In the genomic region with DNA sequence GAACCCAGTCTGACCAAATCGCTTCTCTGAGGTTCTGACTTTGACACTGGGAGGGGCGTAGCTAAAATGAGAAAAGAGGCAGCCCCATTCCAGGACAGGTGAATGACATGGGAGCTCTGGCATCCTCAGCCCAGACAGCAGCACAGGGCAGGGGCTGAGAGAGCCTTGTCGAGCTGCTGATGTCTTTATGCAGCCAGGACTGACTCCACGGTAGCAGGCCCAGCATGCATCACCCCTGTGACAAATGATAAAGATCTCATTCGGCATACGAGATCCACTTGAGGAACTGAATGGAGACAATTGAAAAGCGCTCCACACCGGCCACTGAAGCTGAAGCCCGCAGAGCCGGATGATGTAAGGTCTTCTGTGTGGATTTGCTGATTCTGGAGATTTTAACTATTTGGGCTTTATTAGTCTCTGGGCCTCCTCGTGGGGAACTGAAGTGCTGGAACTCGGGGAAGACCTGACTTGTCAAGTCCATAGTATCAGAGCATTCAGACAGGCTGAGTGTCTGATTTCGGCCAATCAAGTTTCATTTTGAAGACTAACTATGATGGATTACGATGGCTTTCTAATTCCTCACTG, we compare ENCODE assay signal across 20 cellular contexts. TPM values are rescaled to one million over a fixed set of nuclear protein-coding genes. Genes with fewer than 3 reads are reported as not detected.
DNase-seq lines count a peak whose midpoint lies in the region; ATAC-seq and TF ChIP-seq lines count a peak whose summit lies in the region.
"Had no signal": no experiment of that assay in that cellular context is flagged by ENCODE, and none has a peak within 500 bp of the region (broad histone marks: within the 10 kb centered on the region; RNA-seq: fewer than 3 reads in every experiment).

No MANE protein-coding gene starts in this region.

- CTCF ChIA-PET in Caco-2 (lab: Charles Lee) (interaction anchor here (1.2 to 1.3 kb wide), 2 partner anchors 31 to 186 kb away, joined by 3 read pairs; no protein-coding TSS in a partner anchor), HCT116 (lab: Charles Lee) (no interaction called here), Panc1 (lab: Charles Lee) (no interaction called here), SK-N-SH (lab: Yijun Ruan, JAX) (no interaction called here)

- H3K36me3 Mint-ChIP-seq in Caco-2 (ENCODE audit: insufficient read depth, unreplicated experiment) (peaks cover 8% of the 10 kb centered on the region), progenitor cell of endocrine pancreas (ENCODE audit: insufficient read depth) (no peaks in the 10 kb centered on the region)
- H3K36me3 Mint-ChIP-seq: IgD-negative memory B cell had no signal

- TF ChIP-seq EP300 in SK-N-SH (IDR thresholded peaks at IDR 0.05; ENCODE audit: borderline replicate concordance in 1 of 2, low read depth in 1 of 2, low read length in 1 of 2), result no peak

- BruUV-seq in Caco-2 (replicated peaks; lab: Mats Ljungman, UMichigan) (no TSS peak), HCT116 (replicated peaks; lab: Mats Ljungman, UMichigan) (no TSS peak), Panc1 (replicated peaks; lab: Mats Ljungman, UMichigan) (no TSS peak)

- H3F3A ChIP-seq in SK-N-SH (replicated peaks; ENCODE audit: insufficient read depth), result peaks cover 12% of the 10 kb centered on the region

- peak overlapping the region; percentile 91 for H3K27ac Mint-ChIP-seq in Caco-2 (ENCODE audit: unreplicated experiment)
- peak overlapping the region; percentile 68 for H3K27ac Mint-ChIP-seq in progenitor cell of endocrine pancreas
- H3K27ac Mint-ChIP-seq: GM23338; T-helper 2 cell treated with Interferon-gamma antibody and Interleukin-4, amounts not matched to agents 5 μg/mL and 100 μg/mL, for 36 hours had no signal

- in situ Hi-C loops in Panc1 (cut with HindIII; ENCODE audit: low pct_unique_long_range_greater_than_20kb, low sequenced_read_pairs), result no loop called here

- intact Hi-C loops in Caco-2 (cut with micrococcal nuclease; ENCODE audit: unreplicated experiment) (loop anchor here (2.0 to 10.0 kb wide), 3 partner anchors 67 to 227 kb away; a partner anchor contains a TSS), HCT116 (cut with micrococcal nuclease) (no loop called here), Panc1 (cut with micrococcal nuclease; ENCODE audit: unreplicated experiment) (no loop called here)

- H3K4me1 ChIP-seq in Caco-2 (peaks cover 35% of the 10 kb centered on the region), HCT116 (ENCODE audit: control insufficient read depth in 1 of 2, insufficient read depth in 2 of 2, low read length in 2 of 2) (peaks cover 79 to 97% of the 10 kb centered on the region in 2 experiments), Panc1 (ENCODE audit: control insufficient read depth, insufficient read depth, low read length) (peaks cover 45% of the 10 kb centered on the region), SK-N-SH (ENCODE audit: control insufficient read depth in 1 of 2, insufficient read depth in 2 of 2, low read depth in 1 of 2, low read length in 1 of 2) (no peaks in the 10 kb centered on the region)

- H3K36me3 ChIP-seq in Caco-2 (ENCODE audit: control insufficient read depth, insufficient read depth, low read length) (no peaks in the 10 kb centered on the region), HCT116 (ENCODE audit: control insufficient read depth in 1 of 2, insufficient read depth in 2 of 2, low read length in 2 of 2) (no peaks in the 10 kb centered on the region), Panc1 (ENCODE audit: control insufficient read depth, insufficient read depth, low read length) (no peaks in the 10 kb centered on the region), SK-N-SH (replicated peaks in 1 of 2; ENCODE audit: control insufficient read depth in 1 of 2, insufficient read depth in 2 of 2, low read length in 1 of 2) (no peaks in the 10 kb centered on the region)

- H3K9me3 Mint-ChIP-seq in Caco-2 (ENCODE audit: unreplicated experiment) (no peaks in the 10 kb centered on the region), progenitor cell of endocrine pancreas (ENCODE audit: low read depth) (no peaks in the 10 kb centered on the region)
- H3K9me3 Mint-ChIP-seq: GM23338; IgD-negative memory B cell; T-helper 2 cell treated with Interferon-gamma antibody and Interleukin-4, amounts not matched to agents 5 μg/mL and 100 μg/mL, for 36 hours had no signal

- DNase-seq in Caco-2 (no peak), HCT116 (ENCODE audit: low read depth, low spot score) (no peak), Panc1 (ENCODE audit: low read depth, low spot score) (no peak), progenitor cell of endocrine pancreas (ENCODE audit: low spot score, unreplicated experiment) (no peak), NCI-H2196 treated with DMSO at 0.1 percent for 48 hours (lab: John Stamatoyannopoulos, UW; ENCODE audit: unreplicated experiment) (no peak), SK-N-SH (no peak)
- DNase-seq: DMS 273 treated with DMSO at 0.1 percent for 48 hours, GF-D8, Kasumi-1, NCI-H1105, NCI-H2081, NCI-H2227 treated with DMSO at 0.1 percent for 48 hours, NCI-H524 treated with DMSO at 0.1 percent for 48 hours, SHP77 had no signal

- H3K4me3 Mint-ChIP-seq in Caco-2 (ENCODE audit: unreplicated experiment), result no peak overlapping the region
- H3K4me3 Mint-ChIP-seq in progenitor cell of endocrine pancreas (ENCODE audit: low read depth), result no peak overlapping the region
- H3K4me3 Mint-ChIP-seq: GM23338; IgD-negative memory B cell; T-helper 2 cell treated with Interferon-gamma antibody and Interleukin-4, amounts not matched to agents 5 μg/mL and 100 μg/mL, for 36 hours had no signal

- no peak for TF ChIP-seq CTCF in Caco-2 (IDR thresholded peaks at IDR 0.05; ENCODE audit: insufficient read depth in 1 of 2, low read depth in 1 of 2, low read length in 1 of 2, severe bottlenecking in 1 of 2, unreplicated experiment in 1 of 2)
- no peak for TF ChIP-seq CTCF in HCT116 (IDR thresholded peaks at IDR 0.05 in 2 of 3, conservative IDR thresholded peaks at IDR 0.05 in 1 of 3; ENCODE audit: borderline replicate concordance in 1 of 3, insufficient read depth in 1 of 3, low read depth in 2 of 3, low read length in 2 of 3)
- no peak for TF ChIP-seq CTCF in Panc1 (IDR thresholded peaks at IDR 0.05)
- TF ChIP-seq CTCF in progenitor cell of endocrine pancreas (IDR thresholded peaks at IDR 0.05; ENCODE audit: unreplicated experiment), result no peak
- TF ChIP-seq CTCF in SK-N-SH (IDR thresholded peaks at IDR 0.05), result no peak

- H3K4me1 Mint-ChIP-seq in Caco-2 (ENCODE audit: low read depth, unreplicated experiment) (peaks cover 38% of the 10 kb centered on the region), progenitor cell of endocrine pancreas (ENCODE audit: low read depth) (peaks cover 14% of the 10 kb centered on the region)

- H3K9me3 ChIP-seq in Caco-2, result no peaks in the 10 kb centered on the region
- H3K9me3 ChIP-seq in HCT116 (ENCODE audit: control insufficient read depth in 1 of 2, insufficient read depth in 1 of 2, low read depth in 1 of 2, low read length in 2 of 2), result no peaks in the 10 kb centered on the region
- no peaks in the 10 kb centered on the region for H3K9me3 ChIP-seq in Panc1 (ENCODE audit: control insufficient read depth, insufficient read depth, low read depth, low read length)
- H3K9me3 ChIP-seq in SK-N-SH, result no peaks in the 10 kb centered on the region

- peak overlapping the region; percentile 94 for H3K27ac ChIP-seq in HCT116 (ENCODE audit: low read depth, low read length)
- H3K27ac ChIP-seq in Panc1 (ENCODE audit: low read length), result peak overlapping the region; percentile 86
- H3K27ac ChIP-seq in SK-N-SH (ENCODE audit: low read depth in 2 of 2, low read length in 1 of 2), result no peak overlapping the region
- H3K27ac ChIP-seq: SK-N-MC had no signal

- WGBS in SK-N-SH (ENCODE audit: low lambda C conversion rate), result 83% methylated on average over 14 of the region's 14 CpGs

- H4K20me1 ChIP-seq in HCT116 (ENCODE audit: insufficient read depth), result no peaks in the 10 kb centered on the region
- no peaks in the 10 kb centered on the region for H4K20me1 ChIP-seq in SK-N-SH (ENCODE audit: insufficient read depth)

- H3K9me2 ChIP-seq in HCT116 (ENCODE audit: insufficient read depth) (no peaks in the 10 kb centered on the region), SK-N-SH (no peaks in the 10 kb centered on the region)

- TF ChIP-seq POLR2A in HCT116 (IDR thresholded peaks at IDR 0.05; ENCODE audit: borderline replicate concordance, extremely low read depth, insufficient read depth, insufficient read length), result no peak

- no peaks in the 10 kb centered on the region for H3K27me3 Mint-ChIP-seq in Caco-2 (ENCODE audit: insufficient read depth, unreplicated experiment)
- H3K27me3 Mint-ChIP-seq in progenitor cell of endocrine pancreas, result peaks cover 6% of the 10 kb centered on the region

- H2AFZ ChIP-seq in HCT116 (ENCODE audit: low read depth, low read length, poor library complexity, severe bottlenecking), result no peak overlapping the region
- H2AFZ ChIP-seq in SK-N-SH (ENCODE audit: low read depth), result no peak overlapping the region
- H2AFZ ChIP-seq: GM23338 had no signal

- POLR2A ChIA-PET in Caco-2 (lab: Charles Lee) (interaction anchor here (0.9 kb wide), 1 partner anchor 31 kb away, joined by 3 read pairs; no protein-coding TSS in a partner anchor), HCT116 (lab: Charles Lee) (interaction anchor here (0.6 kb wide), 1 partner anchor 1467 kb away, joined by 4 read pairs; a partner anchor contains a TSS), Panc1 (lab: Charles Lee) (no interaction called here), SK-N-SH (lab: Yijun Ruan, JAX) (no interaction called here)

- RAD21 ChIA-PET in HCT116 (lab: Charles Lee; ENCODE audit: low non-redundant PET in 1 of 2, low total read pairs in 2 of 2, uncharacterized antibody in 2 of 2, unreplicated experiment in 2 of 2), result interaction anchor here in 1 of 2 experiments (1.0 kb wide), 1 partner anchor 225 kb away, joined by 3 read pairs; a partner anchor contains a TSS

- no peak for ATAC-seq in HCT116
- no peak for ATAC-seq in Panc1
- no peak for ATAC-seq in HG03280 (IDR thresholded peaks at IDR 0.05; ENCODE audit: unreplicated experiment)
- ATAC-seq: GM23338 had no signal

- TF ChIP-seq RAD21 in HCT116 (IDR thresholded peaks at IDR 0.05; ENCODE audit: low read depth) (no peak), SK-N-SH (IDR thresholded peaks at IDR 0.05; ENCODE audit: low read length) (no peak)

- H3K4me3 ChIP-seq in Caco-2 (ENCODE audit: low read depth, low read length) (no peak overlapping the region), HCT116 (replicated peaks in 1 of 2; ENCODE audit: low read depth in 1 of 2, low read length in 2 of 2) (peak overlapping the region in 1 of 2 experiments; percentile 31; a peak in 2 of 4 replicates), Panc1 (ENCODE audit: low read depth in 2 of 2, low read length in 2 of 2) (no peak overlapping the region), SK-N-SH (ENCODE audit: low read depth in 2 of 2, low read length in 1 of 2) (no peak overlapping the region)
- H3K4me3 ChIP-seq: GM23338, SK-N-MC had no signal

- no peaks in the 10 kb centered on the region for H3K27me3 ChIP-seq in Caco-2 (replicated peaks; ENCODE audit: control insufficient read depth, insufficient read depth, low read length)
- H3K27me3 ChIP-seq in HCT116 (ENCODE audit: insufficient read depth, low read length), result no peaks in the 10 kb centered on the region
- no peaks in the 10 kb centered on the region for H3K27me3 ChIP-seq in Panc1 (ENCODE audit: control insufficient read depth, insufficient read depth, low read length)
- H3K27me3 ChIP-seq in SK-N-SH (ENCODE audit: insufficient read depth), result no peaks in the 10 kb centered on the region

- H3K4me2 ChIP-seq in HCT116 (ENCODE audit: low read length), result peak overlapping the region; percentile 75
- no peak overlapping the region for H3K4me2 ChIP-seq in SK-N-SH
- H3K4me2 ChIP-seq: GM23338 had no signal

- H3K9ac ChIP-seq in HCT116 (ENCODE audit: low read length) (peak overlapping the region; percentile 81), SK-N-SH (no peak overlapping the region)

- no peaks in the 10 kb centered on the region for H3K79me2 ChIP-seq in HCT116 (ENCODE audit: insufficient read depth, low read length)
- H3K79me2 ChIP-seq in SK-N-SH (ENCODE audit: insufficient read depth), result no peaks in the 10 kb centered on the region

RNA-seq across cellular contexts. Expression of a gene that starts 56.9 kb away (rescaled TPM):
- total RNA-seq in Caco-2 (2022) (1.8 TPM in 1 of 2 replicates, not detected in the other), HCT116 (2021; ENCODE audit: unreplicated experiment) (4.7 TPM), Panc1 (2021; ENCODE audit: unreplicated experiment) (1.9 TPM), progenitor cell of endocrine pancreas (0.84 and 0.86 TPM in 2 replicates)
- polyA plus RNA-seq in HCT116 (2012), result 12.0 and 15.5 TPM in 2 replicates
- 9.4 TPM for polyA plus RNA-seq in Panc1 (2012; ENCODE audit: insufficient read length)
- 0.76 and 0.81 TPM in 2 replicates for polyA plus RNA-seq in SK-N-SH (2012; rRNA removed)
- polyA plus RNA-seq in SK-N-SH (2012; cell fraction: cytosol; rRNA removed), result 1.4 and 3.6 TPM in 2 replicates
- 3.6 and 4.3 TPM in 2 replicates for polyA plus RNA-seq in SK-N-SH (2012; cell fraction: nucleus; rRNA removed)
- total RNA-seq: HT-29 had no signal

Comparison
In these comparisons a context has a peak if more than half of its experiments do, and no peak if none do; other contexts are left out.
1. H3K27ac ChIP-seq: peak in HCT116 (single experiment) and Panc1 (single experiment); none in SK-N-SH (0 of 2).
2. POLR2A ChIA-PET loops: an anchor here in Caco-2 (0.9 kb wide) and HCT116 (0.6 kb wide); none called in Panc1 and SK-N-SH.